In the genomic region with DNA sequence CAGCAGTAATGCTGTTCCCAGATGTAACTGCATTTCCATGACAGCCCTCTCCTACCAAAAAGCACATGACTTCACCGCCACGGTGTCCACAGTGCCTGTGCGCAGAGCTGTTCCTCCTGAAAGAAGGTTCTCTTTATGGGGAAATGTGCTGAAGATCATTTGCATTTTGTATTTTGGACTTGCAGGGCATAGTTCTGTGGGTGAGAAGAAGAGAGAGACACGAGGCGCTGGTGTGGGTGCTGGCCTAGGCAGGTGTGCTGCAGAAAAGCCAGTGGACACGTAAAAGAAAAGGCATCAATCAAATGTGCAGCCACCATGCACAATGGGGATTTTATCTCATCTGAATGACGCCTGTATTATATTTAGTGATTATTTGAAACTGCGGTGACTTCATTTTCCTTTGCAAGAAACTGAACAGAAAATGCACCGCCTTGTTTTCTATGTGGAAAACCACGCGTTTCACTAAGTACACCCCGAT, we compare ENCODE assay signal across 11 cellular contexts.
DNase-seq lines count a peak whose midpoint lies in the region; ATAC-seq and TF ChIP-seq lines count a peak whose summit lies in the region.
"Had no signal": no experiment of that assay in that cellular context is flagged by ENCODE, and none has a peak within 500 bp of the region (broad histone marks: within the 10 kb centered on the region; RNA-seq: fewer than 3 reads in every experiment).

No MANE protein-coding gene starts in this region.

- H3K4me1 Mint-ChIP-seq in stimulated activated memory B cell treated with anti-CD40 and anti-IgM and Interleukin-4, amounts not matched to agents 10 μg/mL and 1 μg/mL and 100 μg/mL, for 72 hours = peaks cover 69% of the 10 kb centered on the region

- CTCF ChIA-PET in HEK293T (lab: Yijun Ruan, JAX) = no interaction called here

- H3K27me3 Mint-ChIP-seq in stimulated activated memory B cell treated with anti-CD40 and anti-IgM and Interleukin-4, amounts not matched to agents 10 μg/mL and 1 μg/mL and 100 μg/mL, for 72 hours = no peaks in the 10 kb centered on the region

- ATAC-seq in stimulated activated memory B cell treated with anti-CD40 and anti-IgM and Interleukin-4, amounts not matched to agents 10 μg/mL and 1 μg/mL and 100 μg/mL, for 72 hours = peak; percentile 91

- no peak for TF ChIP-seq CTCF in VCaP (conservative IDR thresholded peaks at IDR 0.05)

- POLR2A ChIA-PET in HEK293T (lab: Yijun Ruan, JAX) = no interaction called here

- peak overlapping the region; percentile 69 for H3K4me3 Mint-ChIP-seq in stimulated activated memory B cell treated with anti-CD40 and anti-IgM and Interleukin-4, amounts not matched to agents 10 μg/mL and 1 μg/mL and 100 μg/mL, for 72 hours
- H3K4me3 Mint-ChIP-seq: neural progenitor cell had no signal

- H3K27ac ChIP-seq in VCaP = peak overlapping the region; percentile 97
- H3K27ac ChIP-seq: neural progenitor cell, SJSA1 had no signal

- intact Hi-C loops in posterior cingulate gyrus (cut with DNase I) = loop anchor here (10.0 kb wide), 1 partner anchor 390 kb away; no protein-coding TSS in a partner anchor

- H3K36me3 Mint-ChIP-seq in stimulated activated memory B cell treated with anti-CD40 and anti-IgM and Interleukin-4, amounts not matched to agents 10 μg/mL and 1 μg/mL and 100 μg/mL, for 72 hours = peaks cover 34% of the 10 kb centered on the region
- H3K36me3 Mint-ChIP-seq: neural progenitor cell had no signal

- peak overlapping the region; percentile 89 for H3K27ac Mint-ChIP-seq in stimulated activated memory B cell treated with anti-CD40 and anti-IgM and Interleukin-4, amounts not matched to agents 10 μg/mL and 1 μg/mL and 100 μg/mL, for 72 hours
- H3K27ac Mint-ChIP-seq: neural progenitor cell had no signal

- DNase-seq in NCI-H2107 treated with DMSO at 0.1 percent for 48 hours (lab: John Stamatoyannopoulos, UW; ENCODE audit: unreplicated experiment) (peak; percentile 50), NCI-H2107 (lab: John Stamatoyannopoulos, UW) (no peak), HEK293T (ENCODE audit: extremely low spot score) (no peak), GOT3 (lab: John Stamatoyannopoulos, UW) (no peak), posterior cingulate gyrus (no peak), HK-2 (ENCODE audit: unreplicated experiment) (no peak)
- DNase-seq: heart right ventricle had no signal

- no peaks in the 10 kb centered on the region for H3K9me3 Mint-ChIP-seq in stimulated activated memory B cell treated with anti-CD40 and anti-IgM and Interleukin-4, amounts not matched to agents 10 μg/mL and 1 μg/mL and 100 μg/mL, for 72 hours
- H3K9me3 Mint-ChIP-seq: neural progenitor cell had no signal

TF ChIP-seq in HEK293T, 16 proteins besides CTCF, POLR2A, EP300 and RAD21:
- TF ChIP-seq ZNF384 (IDR thresholded peaks at IDR 0.05) = no peak
- TF ChIP-seq, protein P1, sequence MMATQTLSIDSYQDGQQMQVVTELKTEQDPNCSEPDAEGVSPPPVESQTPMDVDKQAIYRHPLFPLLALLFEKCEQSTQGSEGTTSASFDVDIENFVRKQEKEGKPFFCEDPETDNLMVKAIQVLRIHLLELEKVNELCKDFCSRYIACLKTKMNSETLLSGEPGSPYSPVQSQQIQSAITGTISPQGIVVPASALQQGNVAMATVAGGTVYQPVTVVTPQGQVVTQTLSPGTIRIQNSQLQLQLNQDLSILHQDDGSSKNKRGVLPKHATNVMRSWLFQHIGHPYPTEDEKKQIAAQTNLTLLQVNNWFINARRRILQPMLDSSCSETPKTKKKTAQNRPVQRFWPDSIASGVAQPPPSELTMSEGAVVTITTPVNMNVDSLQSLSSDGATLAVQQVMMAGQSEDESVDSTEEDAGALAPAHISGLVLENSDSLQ (IDR thresholded peaks at IDR 0.05) = peak; percentile 28; the same call in 1 of the 2 replicates
- TF ChIP-seq TARDBP (IDR thresholded peaks at IDR 0.05) = no peak
